9 cellular contexts compared by ENCODE assay signal in the genomic region with DNA sequence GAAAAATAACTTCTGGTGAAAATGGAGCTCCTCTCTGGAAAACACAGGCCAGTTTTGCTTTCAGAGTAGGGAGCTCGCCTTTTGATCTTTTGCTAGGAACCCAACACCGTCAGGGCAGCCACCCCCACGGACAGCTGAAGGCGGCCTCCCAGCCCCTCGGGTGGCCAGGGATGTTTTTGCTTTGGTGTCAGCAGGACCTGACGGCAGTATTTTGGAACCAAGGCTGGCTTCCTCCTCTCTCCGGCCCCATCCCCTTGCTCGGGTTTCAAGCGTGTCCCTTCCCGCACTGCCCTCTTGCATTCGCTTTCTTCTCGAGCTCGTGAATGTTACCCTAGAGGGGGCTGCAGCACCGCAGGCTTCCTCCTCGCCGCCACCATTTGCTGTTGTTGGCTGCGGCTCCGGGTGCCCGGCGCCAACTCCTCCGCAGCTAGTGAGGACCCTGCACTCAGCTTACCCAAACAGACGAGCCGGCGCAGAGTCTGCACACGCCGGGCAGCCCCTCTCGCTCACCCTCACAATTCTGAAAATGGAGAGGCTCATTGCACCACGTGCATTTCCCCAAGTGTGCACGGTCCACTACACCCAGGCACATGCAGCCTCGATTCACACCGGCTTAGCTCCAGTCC. TPM values are rescaled to one million over a fixed set of nuclear protein-coding genes. Genes with fewer than 3 reads are reported as not detected.
DNase-seq lines count a peak whose midpoint lies in the region; ATAC-seq and TF ChIP-seq lines count a peak whose summit lies in the region.
"Had no signal": no experiment of that assay in that cellular context is flagged by ENCODE, and none has a peak within 500 bp of the region (broad histone marks: within the 10 kb centered on the region; RNA-seq: fewer than 3 reads in every experiment).

No MANE protein-coding gene starts in this region.

- H3K4me3 Mint-ChIP-seq in neural progenitor cell, result peak overlapping the region; percentile 27

- H3K79me2 ChIP-seq in neural progenitor cell (ENCODE audit: low read depth), result no peaks in the 10 kb centered on the region

- H3K27me3 Mint-ChIP-seq in neural progenitor cell (ENCODE audit: insufficient read depth, low read depth), result peaks cover 7% of the 10 kb centered on the region

- peak overlapping the region; percentile 94 for H2AFZ ChIP-seq in neural progenitor cell (replicated peaks)

- H3K4me3 ChIP-seq in AG04450 (ENCODE audit: low read depth, low read length) (peak overlapping the region; percentile 52), neural progenitor cell (no peak overlapping the region)

- peak; percentile 44; the same call in 1 of the 2 replicates for TF ChIP-seq CTCF in AG04450 (IDR thresholded peaks at IDR 0.05; ENCODE audit: low read depth, low read length)
- TF ChIP-seq CTCF in neural progenitor cell (IDR thresholded peaks at IDR 0.05), result peak; percentile 41

- H3K4me1 ChIP-seq in neural progenitor cell, result peaks cover 8% of the 10 kb centered on the region

- no peaks in the 10 kb centered on the region for H3K36me3 ChIP-seq in neural progenitor cell

- H3K36me3 Mint-ChIP-seq in neural progenitor cell, result no peaks in the 10 kb centered on the region

- H3K4me1 Mint-ChIP-seq in neural progenitor cell, result peaks cover 34% of the 10 kb centered on the region

- no peaks in the 10 kb centered on the region for H3F3A ChIP-seq in neural progenitor cell (ENCODE audit: low read depth)

- no peak for DNase-seq in AG04450 (ENCODE audit: low read depth, low spot score)
- DNase-seq in SK-N-DZ (ENCODE audit: low spot score), result peak; percentile 38
- DNase-seq in foreskin melanocyte, result peak; percentile 7
- peak; percentile 72 for DNase-seq in neural progenitor cell (ENCODE audit: low spot score)
- no peak for DNase-seq in NCI-H1105 treated with DMSO at 0.1 percent for 48 hours (lab: John Stamatoyannopoulos, UW)
- DNase-seq: stimulated activated CD4-positive, alpha-beta T cell treated with anti-CD3 and anti-CD28 coated beads, Interleukin-4, amount 100 ng/mL, for 4 hours had no signal

- peak overlapping the region; percentile 80 for H3K27ac ChIP-seq in AG04450 (ENCODE audit: low read depth, low read length)
- no peak overlapping the region for H3K27ac ChIP-seq in neural progenitor cell

- H3K9ac ChIP-seq in neural progenitor cell, result no peak overlapping the region

- H3K4me2 ChIP-seq in neural progenitor cell, result peak overlapping the region; percentile 25

- H4K20me1 ChIP-seq in neural progenitor cell (ENCODE audit: low read depth), result no peaks in the 10 kb centered on the region

- H3K27me3 ChIP-seq in AG04450 (ENCODE audit: control insufficient read depth, insufficient read depth, low read length) (no peaks in the 10 kb centered on the region), neural progenitor cell (peaks cover 5% of the 10 kb centered on the region)

- peak overlapping the region; percentile 45 for H3K27ac Mint-ChIP-seq in neural progenitor cell

- POLR2A ChIA-PET in AG04450 (lab: Yijun Ruan, JAX), result interaction anchor here (0.7 to 0.9 kb wide), 2 partner anchors 52 to 522 kb away, joined by 3 read pairs; no protein-coding TSS in a partner anchor

- H3K9me3 ChIP-seq in AG04450 (ENCODE audit: control insufficient read depth, insufficient read depth, low read length), result no peaks in the 10 kb centered on the region
- H3K9me3 ChIP-seq in neural progenitor cell (ENCODE audit: low read depth), result no peaks in the 10 kb centered on the region

- CTCF ChIA-PET in AG04450 (lab: Charles Lee), result interaction anchor here (0.7 to 8.4 kb wide), 14 partner anchors 10 to 627 kb away, joined by 3 to 137 read pairs (median 4); partner anchors contain the start of gene RRAGA

- ATAC-seq in HG03520 (IDR thresholded peaks at IDR 0.05; ENCODE audit: unreplicated experiment) (no peak), HG03159 (IDR thresholded peaks at IDR 0.05; ENCODE audit: unreplicated experiment) (no peak), HG02970 (IDR thresholded peaks at IDR 0.05; ENCODE audit: low FRiP score, unreplicated experiment) (no peak)

- no peaks in the 10 kb centered on the region for H3K9me3 Mint-ChIP-seq in neural progenitor cell

RNA-seq across cellular contexts. Expression of gene ADAMTSL1, which starts 35.5 kb away (rescaled TPM):
- polyA plus RNA-seq in AG04450 (2011; rRNA removed), result 22.2 and 22.6 TPM in 2 replicates
- 49.1 and 49.9 TPM in 2 replicates for polyA minus RNA-seq in AG04450 (2011; rRNA and poly(A)+ RNA removed)
- polyA plus RNA-seq in SK-N-DZ (2014; cell fraction: cytosol; rRNA removed), result 6.4 and 8.4 TPM in 2 replicates
- polyA plus RNA-seq in SK-N-DZ (2014; cell fraction: nucleus; rRNA removed), result 11.0 and 20.1 TPM in 2 replicates
- 0.73 and 2.7 TPM in 2 replicates for total RNA-seq in neural progenitor cell (ENCODE audit: low replicate concordance)

Comparison
In these comparisons a context has a peak if more than half of its experiments do, and no peak if none do; other contexts are left out.
1. DNase-seq: peak in SK-N-DZ (single experiment), foreskin melanocyte (single experiment) and neural progenitor cell (single experiment); none in AG04450 (single experiment) and NCI-H1105 treated with DMSO at 0.1 percent for 48 hours (single experiment).